ENCODE assay signal across 11 cellular contexts in the genomic region with DNA sequence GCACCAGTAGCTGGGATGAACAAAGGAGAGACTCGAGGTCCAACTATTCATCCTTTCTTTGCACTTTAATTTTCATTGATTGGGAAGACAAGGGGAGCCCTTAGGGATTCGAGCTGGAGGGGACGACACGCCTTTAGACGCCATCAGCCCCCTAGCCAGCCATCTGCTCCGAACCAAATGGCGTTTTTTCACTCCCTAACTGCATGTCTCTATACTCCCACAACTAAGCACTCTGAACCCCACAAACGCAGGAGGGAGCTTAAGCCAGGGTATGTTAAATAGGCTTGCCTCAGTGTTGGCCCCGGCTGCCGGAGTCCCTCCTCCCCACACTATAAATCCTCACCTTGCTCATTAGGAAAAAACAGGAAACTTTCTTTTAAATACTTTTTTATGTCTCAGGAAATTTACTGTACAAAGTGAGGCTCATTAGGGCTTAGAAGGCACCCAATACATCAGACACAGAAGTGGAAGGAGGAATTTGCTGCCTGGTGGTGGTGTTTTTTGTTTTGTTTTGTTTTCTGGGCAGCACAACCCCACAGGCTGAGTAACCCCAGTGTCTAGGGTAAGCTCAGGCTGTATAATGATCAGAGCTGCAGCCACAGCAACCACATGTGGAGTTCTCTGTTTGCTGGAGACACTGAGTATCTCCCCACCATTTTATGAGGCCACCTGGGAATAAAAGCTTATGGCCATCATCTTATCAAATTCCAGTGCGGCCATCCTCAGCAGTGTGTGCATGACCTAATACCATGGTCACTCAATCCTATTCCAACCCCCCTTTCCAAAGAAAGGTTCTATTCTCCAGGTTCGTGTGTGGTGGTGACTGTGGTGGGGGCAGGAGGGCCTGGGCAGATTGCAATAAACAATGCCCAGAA. TPM values are rescaled to one million over a fixed set of nuclear protein-coding genes. Genes with fewer than 3 reads are reported as not detected.
A peak's percentile ranks its signal among the peaks of the same experiment; 100 is the strongest.
DNase-seq lines count a peak whose midpoint lies in the region; ATAC-seq and TF ChIP-seq lines count a peak whose summit lies in the region.
"Had no signal": no experiment of that assay in that cellular context is flagged by ENCODE, and none has a peak within 500 bp of the region (broad histone marks: within the 10 kb centered on the region; RNA-seq: fewer than 3 reads in every experiment).

No MANE protein-coding gene starts in this region.

- peak overlapping the region; percentile 76; the same call in 1 of the 2 replicates for H2AFZ ChIP-seq in GM23338

- POLR2A ChIA-PET in activated B cell treated with CpG ODN at 0.5 μM for 24 hours (lab: Charles Lee): interaction anchor here (0.6 to 0.8 kb wide), 3 partner anchors 9 to 13 kb away, joined by 3 to 8 read pairs (median 3); a partner anchor contains a TSS

- CTCF ChIA-PET in activated B cell treated with CpG ODN at 0.5 μM for 24 hours (lab: Charles Lee): interaction anchor here (1.0 kb wide), 1 partner anchor 462 kb away, joined by 3 read pairs; no protein-coding TSS in a partner anchor

- H3K4me3 Mint-ChIP-seq in CD14-positive monocyte (peak overlapping the region in 1 of 2 donors; percentile 87), GM23338 (peak overlapping the region; percentile 89), activated B cell treated with CpG ODN at 0.5 μM for 24 hours (peak overlapping the region; percentile 8)

- H3K79me2 ChIP-seq in GM23338 (replicated peaks; ENCODE audit: insufficient read depth): no peaks in the 10 kb centered on the region

- no peaks in the 10 kb centered on the region for H3K9me2 ChIP-seq in GM23338 (ENCODE audit: insufficient read depth)

- H3K27me3 Mint-ChIP-seq in CD14-positive monocyte (ENCODE audit: low read depth in 3 of 3) (peaks cover 79 to 96% (median 87%) of the 10 kb centered on the region in 3 donors), GM23338 (ENCODE audit: insufficient read depth, low read depth, poor library complexity) (peaks cover 63% of the 10 kb centered on the region), activated B cell treated with CpG ODN at 0.5 μM for 24 hours (peaks cover 38% of the 10 kb centered on the region)

- H3K27ac ChIP-seq in GM23338 (ENCODE audit: low read depth): no peak overlapping the region
- no peak overlapping the region for H3K27ac ChIP-seq in left lung
- H3K27ac ChIP-seq in coronary artery: no peak overlapping the region
- H3K27ac ChIP-seq in prostate gland: no peak overlapping the region
- H3K27ac ChIP-seq: vagina had no signal

- peak; percentile 40 for DNase-seq in CD14-positive monocyte (ENCODE audit: low spot score)
- no peak for DNase-seq in GM23338 (ENCODE audit: low spot score)
- DNase-seq in activated B cell treated with CpG ODN at 0.5 μM for 24 hours: no peak
- peak; percentile 47 for DNase-seq in myocyte (ENCODE audit: low read depth)
- DNase-seq in left lung: no peak
- DNase-seq in DMS114 treated with DMSO at 0.1 percent for 48 hours (lab: John Stamatoyannopoulos, UW; ENCODE audit: unreplicated experiment): no peak
- no peak for DNase-seq in coronary artery (ENCODE audit: low spot score)
- DNase-seq in prostate gland (ENCODE audit: low spot score): no peak
- DNase-seq: cerebellar nuclear complex, T1000 had no signal

- peaks cover 48% of the 10 kb centered on the region for H3K4me1 ChIP-seq in GM23338 (ENCODE audit: insufficient read depth)
- H3K4me1 ChIP-seq in left lung: peaks cover 32 to 74% of the 10 kb centered on the region in 2 donors
- no peaks in the 10 kb centered on the region for H3K4me1 ChIP-seq in prostate gland (replicated peaks)

- H3K4me2 ChIP-seq in GM23338: peak overlapping the region; percentile 95

- H3F3A ChIP-seq in GM23338 (replicated peaks; ENCODE audit: low read depth): peaks cover 17% of the 10 kb centered on the region

- H3K4me3 ChIP-seq in GM23338: peak overlapping the region; percentile 78
- no peak overlapping the region for H3K4me3 ChIP-seq in left lung
- H3K4me3 ChIP-seq in coronary artery: no peak overlapping the region
- no peak overlapping the region for H3K4me3 ChIP-seq in prostate gland

- no peaks in the 10 kb centered on the region for H3K9me3 ChIP-seq in left lung
- no peaks in the 10 kb centered on the region for H3K9me3 ChIP-seq in prostate gland
- H3K9me3 ChIP-seq: vagina had no signal

- no peak for TF ChIP-seq CTCF in CD14-positive monocyte (IDR thresholded peaks at IDR 0.05)
- TF ChIP-seq CTCF in GM23338 (conservative IDR thresholded peaks at IDR 0.05; ENCODE audit: low read depth in 2 of 2): no peak
- TF ChIP-seq CTCF in activated B cell treated with CpG ODN at 0.5 μM for 24 hours (IDR thresholded peaks at IDR 0.05): no peak
- TF ChIP-seq CTCF in left lung (IDR thresholded peaks at IDR 0.05): no peak
- no peak for TF ChIP-seq CTCF in coronary artery (IDR thresholded peaks at IDR 0.05)
- no peak for TF ChIP-seq CTCF in prostate gland (IDR thresholded peaks at IDR 0.05)

- H3K36me3 Mint-ChIP-seq in CD14-positive monocyte: peaks cover 0 to 19% of the 10 kb centered on the region in 2 donors
- peaks cover 6% of the 10 kb centered on the region for H3K36me3 Mint-ChIP-seq in GM23338 (ENCODE audit: low read depth)
- H3K36me3 Mint-ChIP-seq in activated B cell treated with CpG ODN at 0.5 μM for 24 hours (ENCODE audit: low read depth): no peaks in the 10 kb centered on the region

- ATAC-seq in GM23338 (no peak), activated B cell treated with CpG ODN at 0.5 μM for 24 hours (ENCODE audit: low read depth) (no peak), left lung (no peak)

- H3K36me3 ChIP-seq in GM23338 (ENCODE audit: insufficient read depth) (no peaks in the 10 kb centered on the region), left lung (no peaks in the 10 kb centered on the region), prostate gland (no peaks in the 10 kb centered on the region)
- H3K36me3 ChIP-seq: vagina had no signal

- peaks cover 54% of the 10 kb centered on the region for H3K4me1 Mint-ChIP-seq in CD14-positive monocyte
- peaks cover 49% of the 10 kb centered on the region for H3K4me1 Mint-ChIP-seq in GM23338
- peaks cover 44% of the 10 kb centered on the region for H3K4me1 Mint-ChIP-seq in activated B cell treated with CpG ODN at 0.5 μM for 24 hours

- H3K27ac Mint-ChIP-seq in CD14-positive monocyte (no peak overlapping the region), GM23338 (no peak overlapping the region), activated B cell treated with CpG ODN at 0.5 μM for 24 hours (no peak overlapping the region)

- no peak for TF ChIP-seq POLR2A in prostate gland (IDR thresholded peaks at IDR 0.05)

- peaks cover 75% of the 10 kb centered on the region for H3K27me3 ChIP-seq in GM23338 (ENCODE audit: insufficient read depth)
- peaks cover 75 to 100% of the 10 kb centered on the region in 2 donors for H3K27me3 ChIP-seq in left lung
- H3K27me3 ChIP-seq in prostate gland (replicated peaks; ENCODE audit: insufficient read depth): no peaks in the 10 kb centered on the region

- H4K20me1 ChIP-seq in GM23338 (replicated peaks; ENCODE audit: insufficient read depth): no peaks in the 10 kb centered on the region

- H3K9me3 Mint-ChIP-seq in CD14-positive monocyte (peaks cover 0 to 35% (median 15%) of the 10 kb centered on the region in 7 donors), GM23338 (peaks cover 9% of the 10 kb centered on the region; the same call in 2 of the 3 replicates), activated B cell treated with CpG ODN at 0.5 μM for 24 hours (no peaks in the 10 kb centered on the region)

- WGBS in prostate gland: 41% methylated on average over 12 of the region's 12 CpGs

- intact Hi-C loops in CD14-positive monocyte (cut with micrococcal nuclease) (no loop called here), activated B cell treated with CpG ODN at 0.5 μM for 24 hours (cut with micrococcal nuclease) (loop anchor here (1.0 to 5.0 kb wide), 8 partner anchors 207 to 1082 kb away; a partner anchor contains a TSS), left lung (cut with DNase I) (loop anchor here in 1 of 2 donors (10.0 kb wide), 1 partner anchor 459 kb away; no protein-coding TSS in a partner anchor), prostate gland (cut with DNase I) (loop anchor here (5.0 to 10.0 kb wide), 3 partner anchors 249 to 462 kb away; no protein-coding TSS in a partner anchor)

TF ChIP-seq in GM23338, 12 proteins besides CTCF, POLR2A, EP300 and RAD21 (continues in another document):
- TF ChIP-seq EZH2phosphoT487 (IDR thresholded peaks at IDR 0.05; ENCODE audit: unreplicated experiment) (no peak), NANOG (IDR thresholded peaks at IDR 0.05; ENCODE audit: borderline replicate concordance) (no peak), ZNF331 (CRISPR knock-in tag; IDR thresholded peaks at IDR 0.05; ENCODE audit: low read depth) (no peak), ZNF114 (CRISPR knock-in tag; IDR thresholded peaks at IDR 0.05) (no peak), STAT1 (IDR thresholded peaks at IDR 0.05; ENCODE audit: unreplicated experiment) (no peak), JUNB (IDR thresholded peaks at IDR 0.05; ENCODE audit: unreplicated experiment) (no peak)

RNA-seq across cellular contexts. Expression of a gene that starts 3.2 kb away (rescaled TPM):
- not detected for polyA plus RNA-seq in CD14-positive monocyte
- total RNA-seq in GM23338 (2014; rRNA removed; shearing (Covaris generic)): 4.6 and 4.8 TPM in 2 replicates
- polyA plus RNA-seq in GM23338 (2016; fragmentation: Nextera tagmentation; extraction: Ambion mirVana): 2.2 and 2.6 TPM in 2 replicates
- total RNA-seq in activated B cell treated with CpG ODN at 0.5 μM for 24 hours: 0.32 and 0.53 TPM in 2 replicates
- 38.7 and 71.8 TPM in 2 replicates for total RNA-seq in myocyte
- 9.8 TPM for polyA plus RNA-seq in myocyte (2012)
- total RNA-seq in left lung: 10 to 100 TPM in 1 of 2 donors, 1 to 10 TPM in 1; 6.3 to 12.8 TPM
- 10 to 100 TPM; 16.0 to 40.4 TPM for total RNA-seq in prostate gland

RNA-seq across cellular contexts. Expression of a gene that starts 12.4 kb away (rescaled TPM):
- 10 to 100 TPM; 11.2 to 20.2 TPM for polyA plus RNA-seq in CD14-positive monocyte
- 14.4 and 16.7 TPM in 2 replicates for total RNA-seq in GM23338 (2014; rRNA removed; shearing (Covaris generic))
- polyA plus RNA-seq in GM23338 (2016; fragmentation: Nextera tagmentation; extraction: Ambion mirVana): 5.8 and 7.2 TPM in 2 replicates
- 32.2 and 35.1 TPM in 2 replicates for total RNA-seq in activated B cell treated with CpG ODN at 0.5 μM for 24 hours
- 14.9 and 18.1 TPM in 2 replicates for total RNA-seq in myocyte
- polyA plus RNA-seq in myocyte (2012): 18.8 TPM
- 10 to 100 TPM; 26.6 to 27.8 TPM for total RNA-seq in left lung
- total RNA-seq in prostate gland: 10 to 100 TPM; 28.8 to 45.0 TPM

Comparison
In these comparisons a context has a peak if more than half of its experiments do, and no peak if none do; other contexts are left out.
1. DNase-seq: peak in CD14-positive monocyte (single experiment) and myocyte (single experiment); none in GM23338 (single experiment), activated B cell treated with CpG ODN at 0.5 μM for 24 hours (single experiment), left lung (0 of 2), DMS114 treated with DMSO at 0.1 percent for 48 hours (single experiment), coronary artery (single experiment) and prostate gland (single experiment).
2. intact Hi-C loops: an anchor here in activated B cell treated with CpG ODN at 0.5 μM for 24 hours (1.0 to 5.0 kb wide) and prostate gland (5.0 to 10.0 kb wide); none called in CD14-positive monocyte.